In genomic region chr6:34334796-34335416, GRCh38 we compare ENCODE assay signal across 21 cellular contexts. TPM values are rescaled to one million over a fixed set of nuclear protein-coding genes. Genes with fewer than 3 reads are reported as not detected.
A peak's percentile ranks its signal among the peaks of the same experiment; 100 is the strongest.
DNase-seq lines count a peak whose midpoint lies in the region; ATAC-seq and TF ChIP-seq lines count a peak whose summit lies in the region.
"Had no signal": no experiment of that assay in that cellular context is flagged by ENCODE, and none has a peak within 500 bp of the region (broad histone marks: within the 10 kb centered on the region; RNA-seq: fewer than 3 reads in every experiment).

No MANE protein-coding gene starts in this region.

- H3K9me3 Mint-ChIP-seq in activated T-cell treated with anti-CD3 and anti-CD28 coated beads, Interleukin-2, amount 50 U/mL, for 72 hours = no peaks in the 10 kb centered on the region
- H3K9me3 Mint-ChIP-seq: activated naive CD8-positive, alpha-beta T cell treated with anti-CD3 and anti-CD28 coated beads, Interleukin-2, amount 10 ng/mL, durations not matched to agents 7 days and 5 days; stimulated activated naive CD8-positive, alpha-beta T cell treated with anti-CD3 and anti-CD28 coated beads, Interleukin-15, Interleukin-2, amounts not matched to agents 100 ng/mL and 50 ng/mL, for 24 hours had no signal

- H3K4me3 Mint-ChIP-seq in activated T-cell treated with anti-CD3 and anti-CD28 coated beads, Interleukin-2, amount 50 U/mL, for 72 hours = no peak overlapping the region
- H3K4me3 Mint-ChIP-seq: activated naive CD8-positive, alpha-beta T cell treated with anti-CD3 and anti-CD28 coated beads, Interleukin-2, amount 10 ng/mL, durations not matched to agents 7 days and 5 days; naive thymus-derived CD4-positive, alpha-beta T cell; stimulated activated naive CD8-positive, alpha-beta T cell treated with anti-CD3 and anti-CD28 coated beads, Interleukin-15, Interleukin-2, amounts not matched to agents 100 ng/mL and 50 ng/mL, for 24 hours had no signal

- H3K4me3 ChIP-seq in heart left ventricle (no peak overlapping the region), choroid plexus epithelial cell (ENCODE audit: low read depth, low read length) (no peak overlapping the region), neutrophil (ENCODE audit: low read depth in 1 of 2, low read length in 1 of 2) (no peak overlapping the region)
- H3K4me3 ChIP-seq: breast epithelium, pancreas, skin epidermis, upper lobe of left lung had no signal

- no peak for TF ChIP-seq POLR2A in heart left ventricle (IDR thresholded peaks at IDR 0.05)

- no peaks in the 10 kb centered on the region for H3K9me3 ChIP-seq in heart left ventricle
- no peaks in the 10 kb centered on the region for H3K9me3 ChIP-seq in neutrophil
- H3K9me3 ChIP-seq: breast epithelium, pancreas, upper lobe of left lung had no signal

- H3K4me1 ChIP-seq in heart left ventricle = peaks cover 6 to 78% (median 59%) of the 10 kb centered on the region in 12 donors
- H3K4me1 ChIP-seq in neutrophil (ENCODE audit: control insufficient read depth in 1 of 2, insufficient read depth in 1 of 2, low read depth in 1 of 2, low read length in 1 of 2) = peaks cover 59 to 68% of the 10 kb centered on the region in 2 experiments
- H3K4me1 ChIP-seq: pancreas had no signal

- ATAC-seq in heart left ventricle (no peak), Right ventricle myocardium inferior (no peak), HG02973 (IDR thresholded peaks at IDR 0.05; ENCODE audit: unreplicated experiment) (no peak)
- ATAC-seq in activated T-cell treated with anti-CD3 and anti-CD28 coated beads, Interleukin-2, amount 50 U/mL, for 72 hours (replicated peaks in 1 of 2) = no peak
- ATAC-seq: naive thymus-derived CD4-positive, alpha-beta T cell; pancreas had no signal

- 82 to 89% (median 86%) methylated on average over 3 of the region's 3 CpGs for WGBS in heart left ventricle, 4 donors

- H3K27me3 Mint-ChIP-seq in activated T-cell treated with anti-CD3 and anti-CD28 coated beads, Interleukin-2, amount 50 U/mL, for 72 hours (ENCODE audit: low read depth) = no peaks in the 10 kb centered on the region
- H3K27me3 Mint-ChIP-seq: activated naive CD8-positive, alpha-beta T cell treated with anti-CD3 and anti-CD28 coated beads, Interleukin-2, amount 10 ng/mL, durations not matched to agents 7 days and 5 days; naive thymus-derived CD4-positive, alpha-beta T cell; stimulated activated naive CD8-positive, alpha-beta T cell treated with anti-CD3 and anti-CD28 coated beads, Interleukin-15, Interleukin-2, amounts not matched to agents 100 ng/mL and 50 ng/mL, for 24 hours had no signal

- no peak for TF ChIP-seq CTCF in heart left ventricle (IDR thresholded peaks at IDR 0.05)
- TF ChIP-seq CTCF in choroid plexus epithelial cell (conservative IDR thresholded peaks at IDR 0.05; ENCODE audit: low read depth, low read length) = no peak
- no peak for TF ChIP-seq CTCF in neutrophil (IDR thresholded peaks at IDR 0.05)

- intact Hi-C loops in heart left ventricle (cut with DNase I) (loop anchor here in 3 of 10 donors (2.0 to 10.0 kb wide), 4 partner anchors 34 to 60 kb away; partner anchors contain the start of gene NUDT3 (in 1 of the 3)), Right ventricle myocardium inferior (cut with DNase I) (loop anchor here (5.0 kb wide), 1 partner anchor 38 kb away; no protein-coding TSS in a partner anchor)

- H3K27ac ChIP-seq in heart left ventricle (peak overlapping the region in 10 of 12 donors; percentile 35 to 84 (median 74)), neutrophil (peak overlapping the region; percentile 25)
- H3K27ac ChIP-seq: breast epithelium, pancreas, skin epidermis, upper lobe of left lung had no signal

- H3K27me3 ChIP-seq in heart left ventricle (no peaks in the 10 kb centered on the region), neutrophil (no peaks in the 10 kb centered on the region)
- H3K27me3 ChIP-seq: breast epithelium, pancreas, upper lobe of left lung had no signal

- H3K4me1 Mint-ChIP-seq in activated T-cell treated with anti-CD3 and anti-CD28 coated beads, Interleukin-2, amount 50 U/mL, for 72 hours (ENCODE audit: low read depth) = peaks cover 7% of the 10 kb centered on the region

- no peak overlapping the region for H3K27ac Mint-ChIP-seq in activated T-cell treated with anti-CD3 and anti-CD28 coated beads, Interleukin-2, amount 50 U/mL, for 72 hours
- H3K27ac Mint-ChIP-seq: activated naive CD8-positive, alpha-beta T cell treated with anti-CD3 and anti-CD28 coated beads, Interleukin-2, amount 10 ng/mL, durations not matched to agents 7 days and 5 days; stimulated activated naive CD8-positive, alpha-beta T cell treated with anti-CD3 and anti-CD28 coated beads, Interleukin-15, Interleukin-2, amounts not matched to agents 100 ng/mL and 50 ng/mL, for 24 hours had no signal

- DNase-seq in heart left ventricle = no peak
- no peak for DNase-seq in Right ventricle myocardium inferior (ENCODE audit: missing footprints)
- peak; percentile 47 for DNase-seq in choroid plexus epithelial cell (ENCODE audit: low read depth)
- DNase-seq in D341Med (ENCODE audit: low spot score) = no peak
- DNase-seq in activated T-cell treated with anti-CD3 and anti-CD28 coated beads, Interleukin-2, amount 50 U/mL, for 72 hours = no peak
- no peak for DNase-seq in NCI-H1694 (lab: John Stamatoyannopoulos, UW)
- DNase-seq: activated naive CD8-positive, alpha-beta T cell treated with anti-CD3 and anti-CD28 coated beads, Interleukin-2, amount 10 ng/mL, durations not matched to agents 7 days and 5 days; dermis blood vessel endothelial cell; hippocampal formation; islet precursor cell; naive thymus-derived CD4-positive, alpha-beta T cell; NCI-H1417; NCI-H526; pancreas; stimulated activated CD4-positive, alpha-beta T cell treated with anti-CD3 and anti-CD28 coated beads, Interleukin-2, amount 100 ng/mL, for 48 hours; upper lobe of left lung had no signal

- H3K36me3 ChIP-seq in heart left ventricle (peaks cover 0 to 4% (median 0%) of the 10 kb centered on the region in 9 donors), neutrophil (no peaks in the 10 kb centered on the region)
- H3K36me3 ChIP-seq: breast epithelium, pancreas, upper lobe of left lung had no signal

- H3K36me3 Mint-ChIP-seq in activated T-cell treated with anti-CD3 and anti-CD28 coated beads, Interleukin-2, amount 50 U/mL, for 72 hours (ENCODE audit: insufficient read depth in 2 of 2) = peaks cover 0 to 5% of the 10 kb centered on the region in 2 donors

RNA-seq across cellular contexts. Expression of gene NUDT3, which starts 57.6 kb away (rescaled TPM):
- 10 to 100 TPM; 29.6 to 68.4 (median 54.9) TPM for total RNA-seq in heart left ventricle
- polyA plus RNA-seq in heart left ventricle = 10 to 100 TPM; 15.9 to 22.4 TPM
- 47.6 TPM for total RNA-seq in Right ventricle myocardium inferior
- 10 to 100 TPM; 11.1 to 13.7 TPM for total RNA-seq in activated T-cell treated with anti-CD3 and anti-CD28 coated beads, Interleukin-2, amount 50 U/mL, for 72 hours
